Comparison of ENCODE assay signal across 31 cellular contexts in the genomic region with DNA sequence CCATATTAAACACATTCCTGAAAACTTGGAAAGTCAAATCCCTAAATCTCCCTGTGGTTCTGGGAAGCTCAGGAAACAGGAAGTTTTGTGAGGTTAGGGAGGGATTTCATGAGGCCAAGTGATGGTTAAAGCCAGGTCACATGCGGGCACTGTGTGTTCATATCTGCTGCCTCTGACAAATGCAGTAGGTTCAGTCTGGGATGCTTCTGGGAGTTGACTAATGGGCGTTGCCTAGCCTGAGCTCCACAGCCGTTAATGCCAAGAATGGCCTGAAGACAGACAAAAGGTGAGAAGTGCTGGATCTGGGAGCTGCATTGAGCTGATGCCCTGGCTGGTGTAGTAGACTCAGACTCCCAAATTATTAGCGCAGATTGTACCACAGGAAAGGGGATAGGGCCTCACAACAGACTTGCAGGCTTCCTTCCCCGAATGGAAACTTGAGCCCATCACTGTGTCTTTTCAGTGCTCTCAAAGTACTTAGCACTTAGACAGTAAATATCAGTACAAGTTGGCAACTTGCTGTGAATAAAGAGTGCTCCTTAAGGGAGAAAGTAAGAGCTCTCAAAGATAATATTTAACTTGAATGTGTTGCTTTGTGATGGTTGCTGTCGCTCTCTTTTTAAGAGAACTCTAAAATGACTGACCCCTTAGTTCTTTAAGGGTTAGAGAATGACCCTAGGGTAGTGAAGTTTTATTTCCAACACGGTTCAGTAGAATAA. TPM values are rescaled to one million over a fixed set of nuclear protein-coding genes. Genes with fewer than 3 reads are reported as not detected.
DNase-seq lines count a peak whose midpoint lies in the region; ATAC-seq, FAIRE-seq and TF ChIP-seq lines count a peak whose summit lies in the region.
"Had no signal": no experiment of that assay in that cellular context is flagged by ENCODE, and none has a peak within 500 bp of the region (broad histone marks: within the 10 kb centered on the region; RNA-seq: fewer than 3 reads in every experiment).

No MANE protein-coding gene starts in this region.

- H3K79me2 ChIP-seq in keratinocyte (ENCODE audit: control insufficient read depth, insufficient read depth, low read length) (no peaks in the 10 kb centered on the region), smooth muscle cell (ENCODE audit: low read depth) (no peaks in the 10 kb centered on the region)

- no peaks in the 10 kb centered on the region for H3F3A ChIP-seq in smooth muscle cell (ENCODE audit: low read depth)

- FAIRE-seq in keratinocyte (lab: Jason Lieb, UNC) (peak; percentile 49), GM12891 (lab: Jason Lieb, UNC) (no peak)
- FAIRE-seq: astrocyte, endometrium, kidney had no signal

- no peaks in the 10 kb centered on the region for H3K27me3 ChIP-seq in keratinocyte (ENCODE audit: control insufficient read depth, extremely low read depth, insufficient read depth, low read length)
- no peaks in the 10 kb centered on the region for H3K27me3 ChIP-seq in smooth muscle cell (ENCODE audit: low read depth)
- H3K27me3 ChIP-seq in effector memory CD4-positive, alpha-beta T cell (replicated peaks; ENCODE audit: control insufficient read depth, insufficient read depth, low read length, poor library complexity, severe bottlenecking): no peaks in the 10 kb centered on the region
- H3K27me3 ChIP-seq: neural progenitor cell, right lobe of liver had no signal

- dilution Hi-C loops in keratinocyte (cut with MboI; ENCODE audit: extremely low pct_ligation_motif_present, low sequenced_read_pairs): no loop called here

- H3K4me1 ChIP-seq in keratinocyte (ENCODE audit: control insufficient read depth, extremely low read depth, insufficient read depth, low read length): peaks cover 8% of the 10 kb centered on the region
- no peaks in the 10 kb centered on the region for H3K4me1 ChIP-seq in smooth muscle cell (ENCODE audit: low read depth)
- no peaks in the 10 kb centered on the region for H3K4me1 ChIP-seq in effector memory CD4-positive, alpha-beta T cell (ENCODE audit: control insufficient read depth, insufficient read depth, low read length, poor library complexity, severe bottlenecking)
- H3K4me1 ChIP-seq: right lobe of liver had no signal

- no peak overlapping the region for H3K9ac ChIP-seq in keratinocyte (ENCODE audit: control insufficient read depth, extremely low read depth, insufficient read depth, low read length)
- H3K9ac ChIP-seq in smooth muscle cell (ENCODE audit: low read depth): no peak overlapping the region
- H3K9ac ChIP-seq: KMS-11, neural progenitor cell, SK-N-SH had no signal

- WGBS in smooth muscle cell (ENCODE audit: low lambda C conversion rate): 57% methylated on average over 7 of the region's 7 CpGs

- DNase-seq in LHCN-M2 (ENCODE audit: low read depth) (peak; percentile 35), dermis blood vessel endothelial cell (peak; percentile 31), keratinocyte (ENCODE audit: low read depth, low spot score) (no peak), smooth muscle cell (lab: John Stamatoyannopoulos, UW; ENCODE audit: unreplicated experiment) (no peak), GM12891 (ENCODE audit: insufficient read length, low spot score) (no peak)
- no peak for DNase-seq in effector memory CD4-positive, alpha-beta T cell
- DNase-seq: activated effector memory CD4-positive, alpha-beta T cell treated with Interleukin-2 at 50 U/mL for 16 hours; activated naive CD8-positive, alpha-beta T cell treated with anti-CD3 and anti-CD28 coated beads, Interleukin-2, amount 10 ng/mL, durations not matched to agents 7 days and 5 days; activated T-cell treated with anti-CD3 and anti-CD28 coated beads for 4 hours; C1 segment of cervical spinal cord; DND-41; H7; head of caudate nucleus; kidney; NCI-H1436; NCI-H2081 treated with DMSO at 0.1 percent for 48 hours; NCI-H446 treated with DMSO at 0.1 percent for 48 hours; posterior cingulate gyrus; right lobe of liver; SK-N-SH; stimulated activated CD4-positive, alpha-beta T cell treated with anti-CD3 and anti-CD28 coated beads, Interleukin-4, amount 100 ng/mL, for 4 hours; substantia nigra had no signal

- TF ChIP-seq CTCF in keratinocyte (optimal IDR thresholded peaks at IDR 0.05 in 1 of 3, IDR thresholded peaks at IDR 0.05 in 1 of 3, conservative IDR thresholded peaks at IDR 0.05 in 1 of 3; ENCODE audit: extremely low read depth in 1 of 3, insufficient read depth in 2 of 3, low read length in 3 of 3): no peak
- TF ChIP-seq CTCF in smooth muscle cell (IDR thresholded peaks at IDR 0.05; ENCODE audit: borderline replicate concordance, insufficient read depth, poor library complexity, severe bottlenecking): no peak

- no peak for TF ChIP-seq POLR2A in GM12891 (IDR thresholded peaks at IDR 0.05; ENCODE audit: low read depth, low read length)

- H3K27ac ChIP-seq in keratinocyte (ENCODE audit: control insufficient read depth, insufficient read depth, low read length): no peak overlapping the region
- H3K27ac ChIP-seq in smooth muscle cell (ENCODE audit: low read depth): peak overlapping the region; percentile 18
- no peak overlapping the region for H3K27ac ChIP-seq in effector memory CD4-positive, alpha-beta T cell (ENCODE audit: insufficient read depth, low read length, poor library complexity, severe bottlenecking)
- H3K27ac ChIP-seq: KMS-11, neural progenitor cell, right lobe of liver had no signal

- no peaks in the 10 kb centered on the region for H3K36me3 ChIP-seq in keratinocyte (ENCODE audit: control insufficient read depth in 2 of 2, extremely low read depth in 1 of 2, insufficient read depth in 2 of 2, low read length in 2 of 2)
- no peaks in the 10 kb centered on the region for H3K36me3 ChIP-seq in smooth muscle cell (ENCODE audit: low read depth)
- H3K36me3 ChIP-seq in effector memory CD4-positive, alpha-beta T cell (ENCODE audit: control insufficient read depth, insufficient read depth, low read length): no peaks in the 10 kb centered on the region
- H3K36me3 ChIP-seq: neural progenitor cell had no signal

- no peaks in the 10 kb centered on the region for H3K9me1 ChIP-seq in keratinocyte (ENCODE audit: control insufficient read depth, extremely low read depth, insufficient read depth, low read length)

- H3K4me2 ChIP-seq in keratinocyte (ENCODE audit: control insufficient read depth, extremely low read depth, insufficient read depth, low read depth, low read length): no peak overlapping the region
- peak overlapping the region; percentile 1 for H3K4me2 ChIP-seq in smooth muscle cell
- H3K4me2 ChIP-seq: KMS-11, neural progenitor cell, SK-N-SH had no signal

- H3K9me3 ChIP-seq in keratinocyte (ENCODE audit: control insufficient read depth, low read depth, low read length): no peaks in the 10 kb centered on the region
- no peaks in the 10 kb centered on the region for H3K9me3 ChIP-seq in smooth muscle cell (replicated peaks; ENCODE audit: low read depth)
- H3K9me3 ChIP-seq in effector memory CD4-positive, alpha-beta T cell (ENCODE audit: control insufficient read depth, low read length): no peaks in the 10 kb centered on the region
- H3K9me3 ChIP-seq: right lobe of liver, SK-N-SH had no signal

- ATAC-seq in GM21528 (IDR thresholded peaks at IDR 0.05; ENCODE audit: low FRiP score, unreplicated experiment): no peak
- ATAC-seq in HG03196 (IDR thresholded peaks at IDR 0.05; ENCODE audit: unreplicated experiment): no peak
- ATAC-seq: right lobe of liver; stimulated activated memory B cell treated with anti-CD40 and anti-IgM and Interleukin-4, amounts not matched to agents 10 μg/mL and 1 μg/mL and 100 μg/mL, for 72 hours had no signal

- H2AFZ ChIP-seq in keratinocyte (ENCODE audit: control insufficient read depth, low read length): no peak overlapping the region
- no peak overlapping the region for H2AFZ ChIP-seq in smooth muscle cell (ENCODE audit: low read depth)
- H2AFZ ChIP-seq: neural progenitor cell had no signal

- H4K20me1 ChIP-seq in keratinocyte (ENCODE audit: control insufficient read depth, extremely low read depth, insufficient read depth, low read length) (no peaks in the 10 kb centered on the region), smooth muscle cell (ENCODE audit: low read depth) (no peaks in the 10 kb centered on the region)

- no peak overlapping the region for H3K4me3 ChIP-seq in keratinocyte (ENCODE audit: control insufficient read depth in 2 of 3, extremely low read depth in 1 of 3, insufficient read depth in 2 of 3, low read depth in 1 of 3, low read length in 3 of 3)
- H3K4me3 ChIP-seq in smooth muscle cell: no peak overlapping the region
- H3K4me3 ChIP-seq in effector memory CD4-positive, alpha-beta T cell (ENCODE audit: insufficient read depth, low read depth, low read length, poor library complexity, severe bottlenecking): no peak overlapping the region
- H3K4me3 ChIP-seq: neural progenitor cell, right lobe of liver had no signal

TF ChIP-seq in GM12891, 5 proteins besides CTCF, POLR2A, EP300 and RAD21 (continues in another document):
- TF ChIP-seq TAF1 (IDR thresholded peaks at IDR 0.05; ENCODE audit: low read depth, low read length) (no peak), POU2F2 (IDR thresholded peaks at IDR 0.05; ENCODE audit: low read depth, low read length) (no peak)

RNA-seq across cellular contexts. Expression of a gene that starts 17.3 kb away (rescaled TPM):
- total RNA-seq in LHCN-M2 (2014; rRNA removed): 6.7 and 9.0 TPM in 2 replicates
- 8.0 TPM for polyA plus RNA-seq in LHCN-M2 (2012)
- total RNA-seq in dermis blood vessel endothelial cell: not detected in 2 replicates
- 0.05 TPM in 1 of 3 replicates, not detected in the others for polyA plus RNA-seq in keratinocyte
- not detected for polyA plus RNA-seq in keratinocyte (2011; ENCODE audit: low read depth)
- not detected in 2 replicates for polyA plus RNA-seq in keratinocyte (2011; cell fraction: cytosol; rRNA removed)
- not detected in 2 replicates for polyA plus RNA-seq in keratinocyte (2011; cell fraction: nucleus; rRNA removed)
- polyA plus RNA-seq in keratinocyte (2012; ENCODE audit: low replicate concordance): 0.14 and 0.16 TPM in 2 replicates
- 0.46 TPM in 1 of 3 replicates, not detected in the others for polyA minus RNA-seq in keratinocyte
- polyA minus RNA-seq in keratinocyte (2011; cell fraction: cytosol; rRNA and poly(A)+ RNA removed): not detected
- not detected in 2 replicates for polyA minus RNA-seq in keratinocyte (2011; cell fraction: nucleus; rRNA and poly(A)+ RNA removed)
- total RNA-seq in smooth muscle cell: not detected in 2 replicates
- not detected in 2 replicates for polyA plus RNA-seq in smooth muscle cell
- not detected for polyA plus RNA-seq in GM12891 (2012; ENCODE audit: low read depth, missing spikeins)
- total RNA-seq: activated naive CD8-positive, alpha-beta T cell treated with anti-CD3 and anti-CD28 coated beads, Interleukin-2, amount 10 ng/mL, durations not matched to agents 7 days and 5 days; OCI-LY7; right lobe of liver; ureter had no signal

RNA-seq across cellular contexts. Expression of a gene that starts 41.9 kb away (rescaled TPM):
- total RNA-seq in LHCN-M2 (2014; rRNA removed) (9.1 and 9.2 TPM in 2 replicates), dermis blood vessel endothelial cell (12.2 and 13.3 TPM in 2 replicates), smooth muscle cell (3.0 and 5.2 TPM in 2 replicates)
- polyA plus RNA-seq in LHCN-M2 (2012): 3.7 TPM
- polyA plus RNA-seq in keratinocyte (3.4 to 5.1 TPM (median 4.5 TPM) in 3 replicates), smooth muscle cell (0.78 and 1.6 TPM in 2 replicates)
- 1.5 TPM for polyA plus RNA-seq in keratinocyte (2011; ENCODE audit: low read depth)
- polyA plus RNA-seq in keratinocyte (2011; cell fraction: cytosol; rRNA removed): 1.2 and 1.9 TPM in 2 replicates
- 6.5 and 8.5 TPM in 2 replicates for polyA plus RNA-seq in keratinocyte (2011; cell fraction: nucleus; rRNA removed)
- 2.6 and 3.7 TPM in 2 replicates for polyA plus RNA-seq in keratinocyte (2012; ENCODE audit: low replicate concordance)
- 3.0 to 13.5 TPM (median 13.4 TPM) in 3 replicates for polyA minus RNA-seq in keratinocyte
- polyA minus RNA-seq in keratinocyte (2011; cell fraction: cytosol; rRNA and poly(A)+ RNA removed): 3.5 TPM
- polyA minus RNA-seq in keratinocyte (2011; cell fraction: nucleus; rRNA and poly(A)+ RNA removed): 10.1 and 12.3 TPM in 2 replicates
- polyA plus RNA-seq in GM12891 (2012; ENCODE audit: low read depth, missing spikeins): 0.21 TPM

Comparison
In these comparisons a context has a peak if more than half of its experiments do, and no peak if none do; other contexts are left out.
1. DNase-seq: peak in LHCN-M2 (single experiment) and dermis blood vessel endothelial cell (single experiment); none in keratinocyte (single experiment), smooth muscle cell (single experiment), GM12891 (single experiment) and effector memory CD4-positive, alpha-beta T cell (0 of 3).